ENCODE assay signal across 24 cellular contexts in the genomic region with DNA sequence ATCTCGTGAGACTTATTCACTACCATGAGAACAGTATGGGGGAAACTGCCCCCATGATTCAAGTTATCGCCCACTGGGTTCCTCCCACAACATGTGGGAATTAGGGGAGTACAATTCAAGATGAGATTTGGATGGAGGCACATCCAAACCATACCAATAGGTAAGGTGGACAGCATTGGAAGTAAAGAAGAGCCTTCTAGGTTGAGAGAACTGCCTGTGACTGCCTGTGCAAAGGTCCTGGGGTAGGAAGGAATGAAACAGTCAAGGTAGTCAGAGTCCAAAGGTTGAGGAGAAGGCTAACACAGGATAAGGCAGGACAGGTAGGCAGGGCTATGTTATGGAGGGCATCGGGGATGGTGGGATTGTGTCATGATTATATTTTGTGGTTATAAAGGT. TPM values are rescaled to one million over a fixed set of nuclear protein-coding genes. Genes with fewer than 3 reads are reported as not detected.
"Had no signal": no experiment of that assay in that cellular context is flagged by ENCODE, and none has a peak within 500 bp of the region (broad histone marks: within the 10 kb centered on the region; RNA-seq: fewer than 3 reads in every experiment).

No MANE protein-coding gene starts in this region.

- H3K36me3 ChIP-seq: left ventricle myocardium inferior, ovary, stomach, upper lobe of left lung had no signal

- H3K36me3 Mint-ChIP-seq: naive thymus-derived CD8-positive, alpha-beta T cell had no signal

- H3K4me3 Mint-ChIP-seq: activated CD4-positive, alpha-beta T cell treated with anti-CD3 and anti-CD28 coated beads, Interleukin-2, amount 10 ng/mL, durations not matched to agents 24 days and 14 days; activated CD8-positive, alpha-beta T cell treated with anti-CD3 and anti-CD28 coated beads for 36 hours; activated naive CD4-positive, alpha-beta T cell treated with anti-CD3 and anti-CD28 coated beads for 36 hours; activated T-cell treated with anti-CD3 and anti-CD28 coated beads, Interleukin-2, amount 50 U/mL, for 24 hours; endodermal cell; naive thymus-derived CD8-positive, alpha-beta T cell had no signal

- ATAC-seq: activated CD8-positive, alpha-beta T cell treated with anti-CD3 and anti-CD28 coated beads for 36 hours; body of pancreas; naive thymus-derived CD8-positive, alpha-beta T cell; psoas muscle; right cardiac atrium had no signal

- H3K4me1 ChIP-seq: body of pancreas, left ventricle myocardium inferior, psoas muscle, stomach, upper lobe of left lung had no signal

- H3K9me3 ChIP-seq: ovary, psoas muscle, stomach, upper lobe of left lung had no signal

- H3K4me1 Mint-ChIP-seq: activated CD4-positive, alpha-beta T cell treated with anti-CD3 and anti-CD28 coated beads, Interleukin-2, amount 10 ng/mL, durations not matched to agents 24 days and 14 days; endodermal cell had no signal

- H3K4me3 ChIP-seq: body of pancreas, dorsolateral prefrontal cortex, left ventricle myocardium inferior, ovary, psoas muscle, skin epidermis, stomach, upper lobe of left lung had no signal

- H3K27ac ChIP-seq: body of pancreas, dorsolateral prefrontal cortex, epithelial cell of prostate, left ventricle myocardium inferior, ovary, psoas muscle, skin epidermis, stomach, upper lobe of left lung had no signal

- H3K27me3 ChIP-seq: body of pancreas, ovary, upper lobe of left lung had no signal

- H3K9me3 Mint-ChIP-seq: activated CD4-positive, alpha-beta T cell treated with anti-CD3 and anti-CD28 coated beads, Interleukin-2, amount 10 ng/mL, durations not matched to agents 24 days and 14 days; activated CD8-positive, alpha-beta T cell treated with anti-CD3 and anti-CD28 coated beads for 36 hours; activated naive CD4-positive, alpha-beta T cell treated with anti-CD3 and anti-CD28 coated beads for 36 hours; activated T-cell treated with anti-CD3 and anti-CD28 coated beads, Interleukin-2, amount 50 U/mL, for 24 hours had no signal

- H3K27ac Mint-ChIP-seq: activated CD4-positive, alpha-beta T cell treated with anti-CD3 and anti-CD28 coated beads, Interleukin-2, amount 10 ng/mL, durations not matched to agents 24 days and 14 days; activated CD8-positive, alpha-beta T cell treated with anti-CD3 and anti-CD28 coated beads for 36 hours; activated naive CD4-positive, alpha-beta T cell treated with anti-CD3 and anti-CD28 coated beads for 36 hours; activated T-cell treated with anti-CD3 and anti-CD28 coated beads, Interleukin-2, amount 50 U/mL, for 24 hours; endodermal cell had no signal

- DNase-seq: activated CD4-positive, alpha-beta T cell treated with anti-CD3 and anti-CD28 coated beads, Interleukin-2, amount 10 ng/mL, durations not matched to agents 24 days and 14 days; activated CD8-positive, alpha-beta T cell treated with anti-CD3 and anti-CD28 coated beads for 36 hours; activated naive CD4-positive, alpha-beta T cell treated with anti-CD3 and anti-CD28 coated beads for 36 hours; activated T-cell treated with anti-CD3 and anti-CD28 coated beads, Interleukin-2, amount 50 U/mL, for 24 hours; body of pancreas; dorsolateral prefrontal cortex; endodermal cell; foreskin melanocyte; kidney; left ventricle myocardium inferior; naive thymus-derived CD8-positive, alpha-beta T cell; ovary; psoas muscle; right cardiac atrium; stimulated activated CD4-positive, alpha-beta T cell treated with anti-CD3 and anti-CD28 coated beads, Interleukin-15, amount 100 ng/mL, for 24 hours; stimulated activated CD4-positive, alpha-beta T cell treated with anti-CD3 and anti-CD28 coated beads, Interleukin-2, amount 100 ng/mL, for 48 hours; T-helper 1 cell; T-helper 9 cell; upper lobe of left lung had no signal

RNA-seq across cellular contexts. Expression of a gene that starts 6.0 kb away (rescaled TPM):
- total RNA-seq: activated CD4-positive, alpha-beta T cell treated with anti-CD3 and anti-CD28 coated beads, Interleukin-2, amount 10 ng/mL, durations not matched to agents 24 days and 14 days; activated CD8-positive, alpha-beta T cell treated with anti-CD3 and anti-CD28 coated beads for 36 hours; activated naive CD4-positive, alpha-beta T cell treated with anti-CD3 and anti-CD28 coated beads for 36 hours; cardiac septum; fibroblast of lung; naive thymus-derived CD8-positive, alpha-beta T cell had no signal
- polyA plus RNA-seq: fibroblast of lung; naive thymus-derived CD8-positive, alpha-beta T cell had no signal
